12 cellular contexts compared by ENCODE assay signal in the genomic region with DNA sequence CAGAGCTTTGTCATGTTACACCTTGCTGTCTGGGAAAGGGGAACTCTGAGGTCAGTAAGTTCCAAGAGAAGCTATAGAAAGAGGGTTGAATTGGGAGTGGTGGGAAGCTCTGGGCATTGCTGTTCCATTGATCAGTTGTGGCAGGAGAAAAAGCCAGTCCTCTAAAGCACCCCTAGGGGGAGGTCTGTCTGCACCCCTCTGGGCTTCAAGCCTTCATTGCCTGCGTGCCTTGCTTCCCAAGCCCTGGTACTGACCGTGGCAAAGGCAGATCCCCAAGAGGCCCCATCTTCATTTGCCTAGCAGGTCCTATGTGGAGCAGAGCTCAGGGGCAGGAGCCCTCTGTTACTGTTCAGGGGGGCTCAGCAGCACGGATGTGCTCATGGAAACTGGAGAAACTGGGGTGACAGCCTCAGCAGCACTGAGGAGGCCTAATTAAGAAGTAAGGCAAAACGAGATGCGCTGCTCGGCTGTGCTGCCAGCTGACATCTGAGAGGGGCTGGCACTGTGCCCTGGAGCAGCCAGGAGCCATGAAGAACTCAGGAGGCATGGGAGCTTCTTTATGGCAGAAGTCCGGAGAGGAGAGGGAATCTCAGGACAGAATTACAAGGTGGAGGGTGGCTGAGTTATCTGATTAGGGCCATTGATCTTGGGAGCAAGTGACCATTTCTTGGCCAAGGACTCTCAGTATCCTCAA.
DNase-seq lines count a peak whose midpoint lies in the region; ATAC-seq and TF ChIP-seq lines count a peak whose summit lies in the region.
"Had no signal": no experiment of that assay in that cellular context is flagged by ENCODE, and none has a peak within 500 bp of the region (broad histone marks: within the 10 kb centered on the region; RNA-seq: fewer than 3 reads in every experiment).

No MANE protein-coding gene starts in this region.

- H3K4me2 ChIP-seq in HCT116 (ENCODE audit: low read length) (no peak overlapping the region), OCI-LY1 (ENCODE audit: low read length) (no peak overlapping the region)

- no peaks in the 10 kb centered on the region for H3F3A ChIP-seq in OCI-LY1 (ENCODE audit: insufficient read depth, low read length)

- 49% methylated on average over 7 of the region's 7 CpGs for WGBS in right cardiac atrium

- no peak for TF ChIP-seq RAD21 in HCT116 (IDR thresholded peaks at IDR 0.05; ENCODE audit: low read depth)

- H2AFZ ChIP-seq in HCT116 (ENCODE audit: low read depth, low read length, poor library complexity, severe bottlenecking) (no peak overlapping the region), OCI-LY1 (ENCODE audit: low read length) (no peak overlapping the region)

- no peak for TF ChIP-seq POLR2A in HCT116 (IDR thresholded peaks at IDR 0.05; ENCODE audit: borderline replicate concordance, extremely low read depth, insufficient read depth, insufficient read length)

- TF ChIP-seq CTCF in HCT116 (IDR thresholded peaks at IDR 0.05 in 2 of 3, conservative IDR thresholded peaks at IDR 0.05 in 1 of 3; ENCODE audit: borderline replicate concordance in 1 of 3, insufficient read depth in 1 of 3, low read depth in 2 of 3, low read length in 2 of 3): peak in 1 of 3 experiments; percentile 33; a peak in 2 of 6 replicates
- TF ChIP-seq CTCF in OCI-LY1 (IDR thresholded peaks at IDR 0.05; ENCODE audit: low read length): peak; percentile 17; the same call in 1 of the 2 replicates

- H3K9ac ChIP-seq in HCT116 (ENCODE audit: low read length) (no peak overlapping the region), OCI-LY1 (ENCODE audit: low read length) (no peak overlapping the region)

- H3K36me3 ChIP-seq in HCT116 (ENCODE audit: control insufficient read depth in 1 of 2, insufficient read depth in 2 of 2, low read length in 2 of 2): no peaks in the 10 kb centered on the region
- no peaks in the 10 kb centered on the region for H3K36me3 ChIP-seq in OCI-LY1 (ENCODE audit: insufficient read depth, low read length)
- H3K36me3 ChIP-seq: heart left ventricle had no signal

- H3K9me2 ChIP-seq in HCT116 (ENCODE audit: insufficient read depth): no peaks in the 10 kb centered on the region
- H3K9me2 ChIP-seq in OCI-LY1 (ENCODE audit: low read depth, low read length): no peaks in the 10 kb centered on the region

- H3K4me3 ChIP-seq in HCT116 (replicated peaks in 1 of 2; ENCODE audit: low read depth in 1 of 2, low read length in 2 of 2) (no peak overlapping the region), OCI-LY1 (ENCODE audit: low read depth, low read length, poor library complexity, severe bottlenecking) (no peak overlapping the region), right cardiac atrium (ENCODE audit: low read length) (no peak overlapping the region)
- H3K4me3 ChIP-seq: heart left ventricle had no signal

- H3K9me3 ChIP-seq in HCT116 (ENCODE audit: control insufficient read depth in 1 of 2, insufficient read depth in 1 of 2, low read depth in 1 of 2, low read length in 2 of 2) (no peaks in the 10 kb centered on the region), OCI-LY1 (ENCODE audit: low read length) (no peaks in the 10 kb centered on the region), right cardiac atrium (ENCODE audit: control insufficient read depth, low read length) (no peaks in the 10 kb centered on the region)
- H3K9me3 ChIP-seq: heart left ventricle had no signal

- RAD21 ChIA-PET in HCT116 (lab: Charles Lee; ENCODE audit: low non-redundant PET in 1 of 2, low total read pairs in 2 of 2, uncharacterized antibody in 2 of 2, unreplicated experiment in 2 of 2): no interaction called here

- ATAC-seq in HCT116 (0 out of 2 replicates have a peak, but pooled peaks have one; percentile 40), right cardiac atrium (no peak), GM21723 (IDR thresholded peaks at IDR 0.05; ENCODE audit: unreplicated experiment) (no peak), HG03108 (IDR thresholded peaks at IDR 0.05; ENCODE audit: unreplicated experiment) (no peak), GM19395 (IDR thresholded peaks at IDR 0.05; ENCODE audit: unreplicated experiment) (no peak)
- ATAC-seq: heart left ventricle had no signal

- H3K27me3 ChIP-seq in HCT116 (ENCODE audit: insufficient read depth, low read length) (no peaks in the 10 kb centered on the region), OCI-LY1 (ENCODE audit: insufficient read depth, low read length) (no peaks in the 10 kb centered on the region), right cardiac atrium (ENCODE audit: control insufficient read depth, insufficient read depth) (no peaks in the 10 kb centered on the region)

- no peak overlapping the region for H3K27ac ChIP-seq in HCT116 (ENCODE audit: low read depth, low read length)
- H3K27ac ChIP-seq in OCI-LY1 (ENCODE audit: low read depth, low read length, poor library complexity, severe bottlenecking): no peak overlapping the region
- H3K27ac ChIP-seq in right cardiac atrium (ENCODE audit: low read length): no peak overlapping the region

- BruUV-seq in HCT116 (replicated peaks; lab: Mats Ljungman, UMichigan): no TSS peak

- H3K79me2 ChIP-seq in HCT116 (ENCODE audit: insufficient read depth, low read length) (no peaks in the 10 kb centered on the region), OCI-LY1 (ENCODE audit: insufficient read depth, low read length) (no peaks in the 10 kb centered on the region)

- H3K4me1 ChIP-seq in HCT116 (ENCODE audit: control insufficient read depth in 1 of 2, insufficient read depth in 2 of 2, low read length in 2 of 2) (no peaks in the 10 kb centered on the region), OCI-LY1 (ENCODE audit: insufficient read depth, low read length, severe bottlenecking) (peaks cover 39% of the 10 kb centered on the region), right cardiac atrium (ENCODE audit: control insufficient read depth, insufficient read depth, low read length) (no peaks in the 10 kb centered on the region)

- CTCF ChIA-PET in HCT116 (lab: Charles Lee): no interaction called here

- peak; percentile 60 for DNase-seq in COR-L47 (lab: John Stamatoyannopoulos, UW)
- no peak for DNase-seq in HCT116 (ENCODE audit: low read depth, low spot score)
- DNase-seq in right cardiac atrium: peak; percentile 26 to 77 (median 75)
- no peak for DNase-seq in mesenteric fat pad (ENCODE audit: low spot score)
- DNase-seq: NCI-H774; stimulated activated naive CD4-positive, alpha-beta T cell treated with Interleukin-2 at 50 U/mL for 16 hours; T1000 had no signal

- intact Hi-C loops in HCT116 (cut with micrococcal nuclease): no loop called here
- intact Hi-C loops in right cardiac atrium (cut with DNase I): loop anchor here in 1 of 4 donors (10.0 kb wide), 1 partner anchor 741 kb away; no protein-coding TSS in a partner anchor

- H4K20me1 ChIP-seq in HCT116 (ENCODE audit: insufficient read depth): no peaks in the 10 kb centered on the region
- no peaks in the 10 kb centered on the region for H4K20me1 ChIP-seq in OCI-LY1 (ENCODE audit: insufficient read depth, low read length)

- POLR2A ChIA-PET in HCT116 (lab: Charles Lee): no interaction called here

TF ChIP-seq in HCT116, 20 proteins besides CTCF, POLR2A, EP300 and RAD21 (continues in another document):
- no peak for TF ChIP-seq YY1 (IDR thresholded peaks at IDR 0.05; ENCODE audit: extremely low read depth, insufficient replicate concordance, low read depth, low read length)
- no peak for TF ChIP-seq TCF7L2 (IDR thresholded peaks at IDR 0.05; ENCODE audit: borderline replicate concordance, extremely low read depth, insufficient read depth, insufficient read length)
- TF ChIP-seq, protein P1, sequence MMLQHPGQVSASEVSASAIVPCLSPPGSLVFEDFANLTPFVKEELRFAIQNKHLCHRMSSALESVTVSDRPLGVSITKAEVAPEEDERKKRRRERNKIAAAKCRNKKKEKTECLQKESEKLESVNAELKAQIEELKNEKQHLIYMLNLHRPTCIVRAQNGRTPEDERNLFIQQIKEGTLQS (IDR thresholded peaks at IDR 0.05): no peak
- no peak for TF ChIP-seq JUND (IDR thresholded peaks at IDR 0.05)
- TF ChIP-seq, protein P2, sequence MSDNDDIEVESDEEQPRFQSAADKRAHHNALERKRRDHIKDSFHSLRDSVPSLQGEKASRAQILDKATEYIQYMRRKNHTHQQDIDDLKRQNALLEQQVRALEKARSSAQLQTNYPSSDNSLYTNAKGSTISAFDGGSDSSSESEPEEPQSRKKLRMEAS (IDR thresholded peaks at IDR 0.05): no peak
- TF ChIP-seq, protein P3, sequence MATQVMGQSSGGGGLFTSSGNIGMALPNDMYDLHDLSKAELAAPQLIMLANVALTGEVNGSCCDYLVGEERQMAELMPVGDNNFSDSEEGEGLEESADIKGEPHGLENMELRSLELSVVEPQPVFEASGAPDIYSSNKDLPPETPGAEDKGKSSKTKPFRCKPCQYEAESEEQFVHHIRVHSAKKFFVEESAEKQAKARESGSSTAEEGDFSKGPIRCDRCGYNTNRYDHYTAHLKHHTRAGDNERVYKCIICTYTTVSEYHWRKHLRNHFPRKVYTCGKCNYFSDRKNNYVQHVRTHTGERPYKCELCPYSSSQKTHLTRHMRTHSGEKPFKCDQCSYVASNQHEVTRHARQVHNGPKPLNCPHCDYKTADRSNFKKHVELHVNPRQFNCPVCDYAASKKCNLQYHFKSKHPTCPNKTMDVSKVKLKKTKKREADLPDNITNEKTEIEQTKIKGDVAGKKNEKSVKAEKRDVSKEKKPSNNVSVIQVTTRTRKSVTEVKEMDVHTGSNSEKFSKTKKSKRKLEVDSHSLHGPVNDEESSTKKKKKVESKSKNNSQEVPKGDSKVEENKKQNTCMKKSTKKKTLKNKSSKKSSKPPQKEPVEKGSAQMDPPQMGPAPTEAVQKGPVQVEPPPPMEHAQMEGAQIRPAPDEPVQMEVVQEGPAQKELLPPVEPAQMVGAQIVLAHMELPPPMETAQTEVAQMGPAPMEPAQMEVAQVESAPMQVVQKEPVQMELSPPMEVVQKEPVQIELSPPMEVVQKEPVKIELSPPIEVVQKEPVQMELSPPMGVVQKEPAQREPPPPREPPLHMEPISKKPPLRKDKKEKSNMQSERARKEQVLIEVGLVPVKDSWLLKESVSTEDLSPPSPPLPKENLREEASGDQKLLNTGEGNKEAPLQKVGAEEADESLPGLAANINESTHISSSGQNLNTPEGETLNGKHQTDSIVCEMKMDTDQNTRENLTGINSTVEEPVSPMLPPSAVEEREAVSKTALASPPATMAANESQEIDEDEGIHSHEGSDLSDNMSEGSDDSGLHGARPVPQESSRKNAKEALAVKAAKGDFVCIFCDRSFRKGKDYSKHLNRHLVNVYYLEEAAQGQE (IDR thresholded peaks at IDR 0.05; ENCODE audit: low read depth): no peak
- no peak for TF ChIP-seq CBX3 (IDR thresholded peaks at IDR 0.05; ENCODE audit: low read depth)
- TF ChIP-seq SRF (IDR thresholded peaks at IDR 0.05; ENCODE audit: low read depth): no peak
- TF ChIP-seq FOSL1 (IDR thresholded peaks at IDR 0.05; ENCODE audit: low read depth): no peak
- no peak for TF ChIP-seq ELF1 (IDR thresholded peaks at IDR 0.05; ENCODE audit: borderline replicate concordance, low read depth)
- TF ChIP-seq CEBPB (IDR thresholded peaks at IDR 0.05; ENCODE audit: low read depth): no peak
- TF ChIP-seq ZFX (IDR thresholded peaks at IDR 0.05): no peak
- no peak for TF ChIP-seq POLR2AphosphoS5 (IDR thresholded peaks at IDR 0.05; ENCODE audit: low read depth, low read length)
- TF ChIP-seq EZH2phosphoT487 (IDR thresholded peaks at IDR 0.05; ENCODE audit: borderline replicate concordance): no peak
- no peak for TF ChIP-seq ZNF274 (IDR thresholded peaks at IDR 0.05; ENCODE audit: low read depth, low read length)

Comparison
In these comparisons a context has a peak if more than half of its experiments do, and no peak if none do; other contexts are left out.
1. DNase-seq: peak in COR-L47 (single experiment) and right cardiac atrium (3 of 3); none in HCT116 (single experiment) and mesenteric fat pad (single experiment).